ENCODE assay signal across 7 cellular contexts in the genomic region with DNA sequence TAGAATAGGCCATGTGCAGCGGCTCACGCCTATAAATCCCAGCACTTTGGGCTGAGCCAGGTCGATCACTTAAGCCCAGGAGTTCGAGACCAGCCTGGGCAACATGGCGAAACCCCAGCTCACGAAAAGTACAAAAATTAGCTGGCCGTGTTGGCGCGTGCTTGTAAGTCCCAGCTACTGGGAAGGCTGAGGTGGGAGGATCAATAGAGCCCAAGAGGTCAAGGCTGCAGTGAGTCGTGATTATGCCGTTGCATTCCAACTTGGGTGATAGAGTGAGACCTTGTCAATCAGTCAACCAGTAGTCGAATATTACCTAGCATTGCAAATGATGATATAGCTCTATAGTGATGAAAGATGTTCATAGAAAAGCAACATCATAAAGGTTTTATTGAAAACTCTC.
"Had no signal": no experiment of that assay in that cellular context is flagged by ENCODE, and none has a peak within 500 bp of the region (broad histone marks: within the 10 kb centered on the region; RNA-seq: fewer than 3 reads in every experiment).

No MANE protein-coding gene starts in this region.

- H3K27ac ChIP-seq: HL-60 had no signal

- FAIRE-seq: K562 had no signal

- H3K4me3 ChIP-seq: K562 had no signal

- ATAC-seq: K562 had no signal

- DNase-seq: GOT3, H9, HCEC 1CT, IMR-90, KG1 had no signal
